In the genomic region with DNA sequence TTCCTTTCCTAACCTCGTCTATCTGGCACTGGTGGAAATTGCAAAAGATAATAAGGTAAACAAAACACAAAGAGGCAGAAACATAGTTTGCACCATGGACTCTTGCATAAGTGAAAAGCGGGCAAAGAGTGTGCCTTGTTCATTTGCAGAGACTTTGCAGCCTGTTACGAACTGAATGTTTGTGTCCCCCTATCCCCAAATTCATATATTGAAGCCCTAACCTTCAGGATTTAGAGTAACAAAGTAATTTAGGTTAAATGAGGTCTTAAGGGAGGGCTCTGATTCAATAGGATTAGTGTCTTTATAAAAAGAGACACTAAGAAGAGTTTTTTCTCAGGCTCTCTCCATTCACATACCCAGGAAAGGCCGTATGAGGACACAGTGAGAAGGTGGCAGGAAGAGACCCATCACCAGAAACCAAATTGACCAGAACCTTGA, we compare ENCODE assay signal across 1 cellular context.
TF ChIP-seq lines count a peak whose summit lies in the region.

No MANE protein-coding gene starts in this region.

TF ChIP-seq in HepG2, 621 proteins besides CTCF, POLR2A, EP300 and RAD21 (continued from another document and continues in another):
- TF ChIP-seq, protein P1, sequence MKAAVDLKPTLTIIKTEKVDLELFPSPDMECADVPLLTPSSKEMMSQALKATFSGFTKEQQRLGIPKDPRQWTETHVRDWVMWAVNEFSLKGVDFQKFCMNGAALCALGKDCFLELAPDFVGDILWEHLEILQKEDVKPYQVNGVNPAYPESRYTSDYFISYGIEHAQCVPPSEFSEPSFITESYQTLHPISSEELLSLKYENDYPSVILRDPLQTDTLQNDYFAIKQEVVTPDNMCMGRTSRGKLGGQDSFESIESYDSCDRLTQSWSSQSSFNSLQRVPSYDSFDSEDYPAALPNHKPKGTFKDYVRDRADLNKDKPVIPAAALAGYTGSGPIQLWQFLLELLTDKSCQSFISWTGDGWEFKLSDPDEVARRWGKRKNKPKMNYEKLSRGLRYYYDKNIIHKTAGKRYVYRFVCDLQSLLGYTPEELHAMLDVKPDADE (CRISPR knock-in tag; IDR thresholded peaks at IDR 0.05): no peak
- TF ChIP-seq DNMT3B (CRISPR knock-in tag; conservative IDR thresholded peaks at IDR 0.05): peak; percentile 82; the same call in 1 of the 2 replicates
- TF ChIP-seq ZNF564 (CRISPR knock-in tag; IDR thresholded peaks at IDR 0.05): peak; percentile 66; the same call in 1 of the 2 replicates
- TF ChIP-seq BHLHE40 (IDR thresholded peaks at IDR 0.05; ENCODE audit: low read length): no peak; the same call in 1 of the 2 replicates
- 0 out of 2 replicates have a peak, but pooled peaks have one; percentile 66 for TF ChIP-seq RARG (CRISPR knock-in tag; IDR thresholded peaks at IDR 0.05; ENCODE audit: low read depth)
- no peak for TF ChIP-seq PRPF4 (IDR thresholded peaks at IDR 0.05; ENCODE audit: low read depth, low read length, poor library complexity, severe bottlenecking)
- no peak for TF ChIP-seq SIX1 (CRISPR knock-in tag; IDR thresholded peaks at IDR 0.05; ENCODE audit: borderline replicate concordance)
- TF ChIP-seq MEIS2 (CRISPR knock-in tag; IDR thresholded peaks at IDR 0.05): no peak
- peak; percentile 85; the same call in 1 of the 2 replicates for TF ChIP-seq HMG20A (CRISPR knock-in tag; IDR thresholded peaks at IDR 0.05; ENCODE audit: borderline replicate concordance)
- no peak for TF ChIP-seq ZNF839 (CRISPR knock-in tag; IDR thresholded peaks at IDR 0.05; ENCODE audit: borderline replicate concordance)
- TF ChIP-seq AHR (CRISPR knock-in tag; IDR thresholded peaks at IDR 0.05): no peak
- TF ChIP-seq, protein P2, sequence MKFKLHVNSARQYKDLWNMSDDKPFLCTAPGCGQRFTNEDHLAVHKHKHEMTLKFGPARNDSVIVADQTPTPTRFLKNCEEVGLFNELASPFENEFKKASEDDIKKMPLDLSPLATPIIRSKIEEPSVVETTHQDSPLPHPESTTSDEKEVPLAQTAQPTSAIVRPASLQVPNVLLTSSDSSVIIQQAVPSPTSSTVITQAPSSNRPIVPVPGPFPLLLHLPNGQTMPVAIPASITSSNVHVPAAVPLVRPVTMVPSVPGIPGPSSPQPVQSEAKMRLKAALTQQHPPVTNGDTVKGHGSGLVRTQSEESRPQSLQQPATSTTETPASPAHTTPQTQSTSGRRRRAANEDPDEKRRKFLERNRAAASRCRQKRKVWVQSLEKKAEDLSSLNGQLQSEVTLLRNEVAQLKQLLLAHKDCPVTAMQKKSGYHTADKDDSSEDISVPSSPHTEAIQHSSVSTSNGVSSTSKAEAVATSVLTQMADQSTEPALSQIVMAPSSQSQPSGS (CRISPR knock-in tag; IDR thresholded peaks at IDR 0.05): peak; percentile 88
- peak; percentile 26; the same call in 1 of the 2 replicates for TF ChIP-seq SPEN (CRISPR knock-in tag; IDR thresholded peaks at IDR 0.05; ENCODE audit: low read depth)
- no peak for TF ChIP-seq PCBP2 (optimal IDR thresholded peaks at IDR 0.05; ENCODE audit: low read depth, low read length, poor library complexity, severe bottlenecking)
- TF ChIP-seq, protein P3, sequence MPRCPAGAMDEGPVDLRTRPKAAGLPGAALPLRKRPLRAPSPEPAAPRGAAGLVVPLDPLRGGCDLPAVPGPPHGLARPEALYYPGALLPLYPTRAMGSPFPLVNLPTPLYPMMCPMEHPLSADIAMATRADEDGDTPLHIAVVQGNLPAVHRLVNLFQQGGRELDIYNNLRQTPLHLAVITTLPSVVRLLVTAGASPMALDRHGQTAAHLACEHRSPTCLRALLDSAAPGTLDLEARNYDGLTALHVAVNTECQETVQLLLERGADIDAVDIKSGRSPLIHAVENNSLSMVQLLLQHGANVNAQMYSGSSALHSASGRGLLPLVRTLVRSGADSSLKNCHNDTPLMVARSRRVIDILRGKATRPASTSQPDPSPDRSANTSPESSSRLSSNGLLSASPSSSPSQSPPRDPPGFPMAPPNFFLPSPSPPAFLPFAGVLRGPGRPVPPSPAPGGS (CRISPR knock-in tag; IDR thresholded peaks at IDR 0.05): no peak
- no peak for TF ChIP-seq ZFYVE20 (CRISPR knock-in tag; IDR thresholded peaks at IDR 0.05; ENCODE audit: borderline replicate concordance, low read depth)
- TF ChIP-seq, protein P4, sequence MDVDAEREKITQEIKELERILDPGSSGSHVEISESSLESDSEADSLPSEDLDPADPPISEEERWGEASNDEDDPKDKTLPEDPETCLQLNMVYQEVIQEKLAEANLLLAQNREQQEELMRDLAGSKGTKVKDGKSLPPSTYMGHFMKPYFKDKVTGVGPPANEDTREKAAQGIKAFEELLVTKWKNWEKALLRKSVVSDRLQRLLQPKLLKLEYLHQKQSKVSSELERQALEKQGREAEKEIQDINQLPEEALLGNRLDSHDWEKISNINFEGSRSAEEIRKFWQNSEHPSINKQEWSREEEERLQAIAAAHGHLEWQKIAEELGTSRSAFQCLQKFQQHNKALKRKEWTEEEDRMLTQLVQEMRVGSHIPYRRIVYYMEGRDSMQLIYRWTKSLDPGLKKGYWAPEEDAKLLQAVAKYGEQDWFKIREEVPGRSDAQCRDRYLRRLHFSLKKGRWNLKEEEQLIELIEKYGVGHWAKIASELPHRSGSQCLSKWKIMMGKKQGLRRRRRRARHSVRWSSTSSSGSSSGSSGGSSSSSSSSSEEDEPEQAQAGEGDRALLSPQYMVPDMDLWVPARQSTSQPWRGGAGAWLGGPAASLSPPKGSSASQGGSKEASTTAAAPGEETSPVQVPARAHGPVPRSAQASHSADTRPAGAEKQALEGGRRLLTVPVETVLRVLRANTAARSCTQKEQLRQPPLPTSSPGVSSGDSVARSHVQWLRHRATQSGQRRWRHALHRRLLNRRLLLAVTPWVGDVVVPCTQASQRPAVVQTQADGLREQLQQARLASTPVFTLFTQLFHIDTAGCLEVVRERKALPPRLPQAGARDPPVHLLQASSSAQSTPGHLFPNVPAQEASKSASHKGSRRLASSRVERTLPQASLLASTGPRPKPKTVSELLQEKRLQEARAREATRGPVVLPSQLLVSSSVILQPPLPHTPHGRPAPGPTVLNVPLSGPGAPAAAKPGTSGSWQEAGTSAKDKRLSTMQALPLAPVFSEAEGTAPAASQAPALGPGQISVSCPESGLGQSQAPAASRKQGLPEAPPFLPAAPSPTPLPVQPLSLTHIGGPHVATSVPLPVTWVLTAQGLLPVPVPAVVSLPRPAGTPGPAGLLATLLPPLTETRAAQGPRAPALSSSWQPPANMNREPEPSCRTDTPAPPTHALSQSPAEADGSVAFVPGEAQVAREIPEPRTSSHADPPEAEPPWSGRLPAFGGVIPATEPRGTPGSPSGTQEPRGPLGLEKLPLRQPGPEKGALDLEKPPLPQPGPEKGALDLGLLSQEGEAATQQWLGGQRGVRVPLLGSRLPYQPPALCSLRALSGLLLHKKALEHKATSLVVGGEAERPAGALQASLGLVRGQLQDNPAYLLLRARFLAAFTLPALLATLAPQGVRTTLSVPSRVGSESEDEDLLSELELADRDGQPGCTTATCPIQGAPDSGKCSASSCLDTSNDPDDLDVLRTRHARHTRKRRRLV (CRISPR knock-in tag; IDR thresholded peaks at IDR 0.05): no peak
- TF ChIP-seq KDM4B (CRISPR knock-in tag; IDR thresholded peaks at IDR 0.05): 0 out of 2 replicates have a peak, but pooled peaks have one; percentile 51
- no peak for TF ChIP-seq LCORL (IDR thresholded peaks at IDR 0.05)
- TF ChIP-seq LCORL (CRISPR knock-in tag; IDR thresholded peaks at IDR 0.05): peak; percentile 70
- TF ChIP-seq ZNF205 (CRISPR knock-in tag; IDR thresholded peaks at IDR 0.05): peak; percentile 69; the same call in 1 of the 2 replicates
- TF ChIP-seq, protein P5, sequence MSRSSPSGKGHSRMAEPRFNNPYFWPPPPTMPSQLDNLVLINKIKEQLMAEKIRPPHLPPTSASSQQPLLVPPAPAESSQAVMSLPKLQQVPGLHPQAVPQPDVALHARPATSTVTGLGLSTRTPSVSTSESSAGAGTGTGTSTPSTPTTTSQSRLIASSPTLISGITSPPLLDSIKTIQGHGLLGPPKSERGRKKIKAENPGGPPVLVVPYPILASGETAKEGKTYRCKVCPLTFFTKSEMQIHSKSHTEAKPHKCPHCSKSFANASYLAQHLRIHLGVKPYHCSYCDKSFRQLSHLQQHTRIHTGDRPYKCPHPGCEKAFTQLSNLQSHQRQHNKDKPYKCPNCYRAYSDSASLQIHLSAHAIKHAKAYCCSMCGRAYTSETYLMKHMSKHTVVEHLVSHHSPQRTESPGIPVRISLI (CRISPR knock-in tag; IDR thresholded peaks at IDR 0.05; ENCODE audit: borderline replicate concordance): peak; percentile 62; the same call in 1 of the 2 replicates
- TF ChIP-seq ZMYM4 (CRISPR knock-in tag; IDR thresholded peaks at IDR 0.05): peak; percentile 76
- 0 out of 2 replicates have a peak, but pooled peaks have one; percentile 31 for TF ChIP-seq TAF1 (CRISPR knock-in tag; IDR thresholded peaks at IDR 0.05)
- peak; percentile 91 for TF ChIP-seq ZNF556 (CRISPR knock-in tag; IDR thresholded peaks at IDR 0.05; ENCODE audit: borderline replicate concordance)
- TF ChIP-seq ARNTL (CRISPR knock-in tag; IDR thresholded peaks at IDR 0.05): 0 out of 2 replicates have a peak, but pooled peaks have one; percentile 64
- TF ChIP-seq ZZZ3 (CRISPR knock-in tag; IDR thresholded peaks at IDR 0.05; ENCODE audit: borderline replicate concordance): no peak
- TF ChIP-seq, protein P6, sequence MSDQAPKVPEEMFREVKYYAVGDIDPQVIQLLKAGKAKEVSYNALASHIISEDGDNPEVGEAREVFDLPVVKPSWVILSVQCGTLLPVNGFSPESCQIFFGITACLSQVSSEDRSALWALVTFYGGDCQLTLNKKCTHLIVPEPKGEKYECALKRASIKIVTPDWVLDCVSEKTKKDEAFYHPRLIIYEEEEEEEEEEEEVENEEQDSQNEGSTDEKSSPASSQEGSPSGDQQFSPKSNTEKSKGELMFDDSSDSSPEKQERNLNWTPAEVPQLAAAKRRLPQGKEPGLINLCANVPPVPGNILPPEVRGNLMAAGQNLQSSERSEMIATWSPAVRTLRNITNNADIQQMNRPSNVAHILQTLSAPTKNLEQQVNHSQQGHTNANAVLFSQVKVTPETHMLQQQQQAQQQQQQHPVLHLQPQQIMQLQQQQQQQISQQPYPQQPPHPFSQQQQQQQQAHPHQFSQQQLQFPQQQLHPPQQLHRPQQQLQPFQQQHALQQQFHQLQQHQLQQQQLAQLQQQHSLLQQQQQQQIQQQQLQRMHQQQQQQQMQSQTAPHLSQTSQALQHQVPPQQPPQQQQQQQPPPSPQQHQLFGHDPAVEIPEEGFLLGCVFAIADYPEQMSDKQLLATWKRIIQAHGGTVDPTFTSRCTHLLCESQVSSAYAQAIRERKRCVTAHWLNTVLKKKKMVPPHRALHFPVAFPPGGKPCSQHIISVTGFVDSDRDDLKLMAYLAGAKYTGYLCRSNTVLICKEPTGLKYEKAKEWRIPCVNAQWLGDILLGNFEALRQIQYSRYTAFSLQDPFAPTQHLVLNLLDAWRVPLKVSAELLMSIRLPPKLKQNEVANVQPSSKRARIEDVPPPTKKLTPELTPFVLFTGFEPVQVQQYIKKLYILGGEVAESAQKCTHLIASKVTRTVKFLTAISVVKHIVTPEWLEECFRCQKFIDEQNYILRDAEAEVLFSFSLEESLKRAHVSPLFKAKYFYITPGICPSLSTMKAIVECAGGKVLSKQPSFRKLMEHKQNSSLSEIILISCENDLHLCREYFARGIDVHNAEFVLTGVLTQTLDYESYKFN (CRISPR knock-in tag; conservative IDR thresholded peaks at IDR 0.05): peak; percentile 95
- peak; percentile 75; the same call in 1 of the 2 replicates for TF ChIP-seq ISL2 (CRISPR knock-in tag; IDR thresholded peaks at IDR 0.05)
- peak; percentile 96 for TF ChIP-seq CEBPG (CRISPR knock-in tag; IDR thresholded peaks at IDR 0.05)
- TF ChIP-seq, protein P7, sequence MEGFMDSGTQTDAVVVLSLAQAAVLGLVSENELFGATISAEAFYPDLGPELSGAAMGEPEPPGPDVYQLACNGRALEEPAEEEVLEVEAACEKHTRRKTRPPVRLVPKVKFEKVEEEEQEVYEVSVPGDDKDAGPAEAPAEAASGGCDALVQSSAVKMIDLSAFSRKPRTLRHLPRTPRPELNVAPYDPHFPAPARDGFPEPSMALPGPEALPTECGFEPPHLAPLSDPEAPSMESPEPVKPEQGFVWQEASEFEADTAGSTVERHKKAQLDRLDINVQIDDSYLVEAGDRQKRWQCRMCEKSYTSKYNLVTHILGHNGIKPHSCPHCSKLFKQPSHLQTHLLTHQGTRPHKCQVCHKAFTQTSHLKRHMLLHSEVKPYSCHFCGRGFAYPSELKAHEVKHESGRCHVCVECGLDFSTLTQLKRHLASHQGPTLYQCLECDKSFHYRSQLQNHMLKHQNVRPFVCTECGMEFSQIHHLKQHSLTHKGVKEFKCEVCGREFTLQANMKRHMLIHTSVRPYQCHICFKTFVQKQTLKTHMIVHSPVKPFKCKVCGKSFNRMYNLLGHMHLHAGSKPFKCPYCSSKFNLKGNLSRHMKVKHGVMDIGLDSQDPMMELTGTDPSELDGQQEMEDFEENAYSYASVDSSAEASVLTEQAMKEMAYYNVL (CRISPR knock-in tag; IDR thresholded peaks at IDR 0.05; ENCODE audit: borderline replicate concordance): peak; percentile 18; the same call in 1 of the 2 replicates
- TF ChIP-seq PITX1 (CRISPR knock-in tag; IDR thresholded peaks at IDR 0.05): 0 out of 2 replicates have a peak, but pooled peaks have one; percentile 44
- TF ChIP-seq, protein P8, sequence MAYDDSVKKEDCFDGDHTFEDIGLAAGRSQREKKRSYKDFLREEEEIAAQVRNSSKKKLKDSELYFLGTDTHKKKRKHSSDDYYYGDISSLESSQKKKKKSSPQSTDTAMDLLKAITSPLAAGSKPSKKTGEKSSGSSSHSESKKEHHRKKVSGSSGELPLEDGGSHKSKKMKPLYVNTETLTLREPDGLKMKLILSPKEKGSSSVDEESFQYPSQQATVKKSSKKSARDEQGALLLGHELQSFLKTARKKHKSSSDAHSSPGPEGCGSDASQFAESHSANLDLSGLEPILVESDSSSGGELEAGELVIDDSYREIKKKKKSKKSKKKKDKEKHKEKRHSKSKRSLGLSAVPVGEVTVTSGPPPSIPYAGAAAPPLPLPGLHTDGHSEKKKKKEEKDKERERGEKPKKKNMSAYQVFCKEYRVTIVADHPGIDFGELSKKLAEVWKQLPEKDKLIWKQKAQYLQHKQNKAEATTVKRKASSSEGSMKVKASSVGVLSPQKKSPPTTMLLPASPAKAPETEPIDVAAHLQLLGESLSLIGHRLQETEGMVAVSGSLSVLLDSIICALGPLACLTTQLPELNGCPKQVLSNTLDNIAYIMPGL (CRISPR knock-in tag; IDR thresholded peaks at IDR 0.05; ENCODE audit: borderline replicate concordance in 1 of 2, low read depth in 1 of 2): peak in 1 of 2 experiments; percentile 40; a peak in 1 of 4 replicates
- TF ChIP-seq HMGA1 (CRISPR knock-in tag; conservative IDR thresholded peaks at IDR 0.05): no peak
- TF ChIP-seq, protein P9, sequence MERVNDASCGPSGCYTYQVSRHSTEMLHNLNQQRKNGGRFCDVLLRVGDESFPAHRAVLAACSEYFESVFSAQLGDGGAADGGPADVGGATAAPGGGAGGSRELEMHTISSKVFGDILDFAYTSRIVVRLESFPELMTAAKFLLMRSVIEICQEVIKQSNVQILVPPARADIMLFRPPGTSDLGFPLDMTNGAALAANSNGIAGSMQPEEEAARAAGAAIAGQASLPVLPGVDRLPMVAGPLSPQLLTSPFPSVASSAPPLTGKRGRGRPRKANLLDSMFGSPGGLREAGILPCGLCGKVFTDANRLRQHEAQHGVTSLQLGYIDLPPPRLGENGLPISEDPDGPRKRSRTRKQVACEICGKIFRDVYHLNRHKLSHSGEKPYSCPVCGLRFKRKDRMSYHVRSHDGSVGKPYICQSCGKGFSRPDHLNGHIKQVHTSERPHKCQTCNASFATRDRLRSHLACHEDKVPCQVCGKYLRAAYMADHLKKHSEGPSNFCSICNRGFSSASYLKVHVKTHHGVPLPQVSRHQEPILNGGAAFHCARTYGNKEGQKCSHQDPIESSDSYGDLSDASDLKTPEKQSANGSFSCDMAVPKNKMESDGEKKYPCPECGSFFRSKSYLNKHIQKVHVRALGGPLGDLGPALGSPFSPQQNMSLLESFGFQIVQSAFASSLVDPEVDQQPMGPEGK (CRISPR knock-in tag; IDR thresholded peaks at IDR 0.05): peak; percentile 62
- 0 out of 2 replicates have a peak, but pooled peaks have one; percentile 44 for TF ChIP-seq ZSCAN22 (CRISPR knock-in tag; IDR thresholded peaks at IDR 0.05)
